28 cellular contexts compared by ENCODE assay signal in the genomic region with DNA sequence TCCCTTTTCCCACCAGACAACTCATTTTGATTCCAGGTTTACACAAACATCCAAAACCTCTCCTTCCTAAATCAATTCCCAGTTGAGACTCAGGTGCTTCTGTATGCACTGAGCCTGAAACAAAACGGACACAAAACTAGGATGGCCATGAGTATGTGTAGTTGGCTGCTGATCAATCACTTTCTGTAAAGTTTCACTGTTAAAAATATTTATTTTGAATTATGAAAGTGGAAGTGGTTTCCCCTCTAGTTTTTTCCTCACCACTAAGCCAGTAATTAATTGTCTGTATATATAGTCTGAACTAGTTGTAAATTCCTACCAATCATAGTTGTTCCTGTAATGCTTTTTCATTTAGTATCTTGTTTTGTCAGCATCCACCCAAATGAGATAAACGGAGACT. TPM values are rescaled to one million over a fixed set of nuclear protein-coding genes. Genes with fewer than 3 reads are reported as not detected.
DNase-seq lines count a peak whose midpoint lies in the region; ATAC-seq and TF ChIP-seq lines count a peak whose summit lies in the region.
"Had no signal": no experiment of that assay in that cellular context is flagged by ENCODE, and none has a peak within 500 bp of the region (broad histone marks: within the 10 kb centered on the region; RNA-seq: fewer than 3 reads in every experiment).

No MANE protein-coding gene starts in this region.

- peak; percentile 15 for DNase-seq in GM12865 (ENCODE audit: low read depth)
- DNase-seq in GM20000 (ENCODE audit: low spot score): peak; percentile 16
- no peak for DNase-seq in immature natural killer cell
- DNase-seq in HUDEP-2 (lab: John Stamatoyannopoulos, UW; ENCODE audit: unreplicated experiment in 76 of 76): no peak
- DNase-seq in type B pancreatic cell (ENCODE audit: extremely low spot score, unreplicated experiment): no peak
- no peak for DNase-seq in activated CD8-positive, alpha-beta memory T cell treated with anti-CD3 and anti-CD28 coated beads, Interleukin-2, amount 10 ng/mL, durations not matched to agents 7 days and 5 days
- no peak for DNase-seq in osteoblast (ENCODE audit: insufficient read length, low spot score, missing footprints)
- DNase-seq: AML-193; Caco-2; CD8-positive, alpha-beta T cell; GDM1; HCEC 1CT; IMR-90; KG1; NCI-H1092; NCI-H1436; NCI-H187 treated with DMSO at 0.1 percent for 48 hours; NCI-H2171 treated with DMSO at 0.1 percent for 48 hours; NCI-H446; NCI-H524 treated with DMSO at 0.1 percent for 48 hours; NCI-H774; NK-92 treated with Interleukin-12 subunit alpha and Interleukin-12 subunit beta, amount 100 ng/mL, for 24 hours; SK-N-SH; SW 1271 had no signal

- H3K4me3 ChIP-seq in GM12865 (ENCODE audit: low read depth, low read length) (no peak overlapping the region), OCI-LY3 (ENCODE audit: low read length) (no peak overlapping the region; the same call in 1 of the 2 replicates), osteoblast (ENCODE audit: insufficient read depth, low read length) (no peak overlapping the region)
- H3K4me3 ChIP-seq: A549 had no signal

- no peak overlapping the region for H3K9ac ChIP-seq in OCI-LY3 (ENCODE audit: low read length)
- H3K9ac ChIP-seq: SK-N-SH had no signal

- H3K4me2 ChIP-seq in OCI-LY3 (ENCODE audit: low read length) (peak overlapping the region; percentile 48), osteoblast (ENCODE audit: insufficient read depth, low read length) (no peak overlapping the region)
- H3K4me2 ChIP-seq: A549, SK-N-SH had no signal

- peaks cover 0 to 10% (median 6%) of the 10 kb centered on the region in 3 donors for H3K36me3 Mint-ChIP-seq in immature natural killer cell
- no peaks in the 10 kb centered on the region for H3K36me3 Mint-ChIP-seq in type B pancreatic cell
- H3K36me3 Mint-ChIP-seq in activated CD8-positive, alpha-beta memory T cell treated with anti-CD3 and anti-CD28 coated beads, Interleukin-2, amount 10 ng/mL, durations not matched to agents 7 days and 5 days: peaks cover 2% of the 10 kb centered on the region
- H3K36me3 Mint-ChIP-seq: CD8-positive, alpha-beta T cell had no signal

- CTCF ChIA-PET in activated CD8-positive, alpha-beta memory T cell treated with anti-CD3 and anti-CD28 coated beads, Interleukin-2, amount 10 ng/mL, durations not matched to agents 7 days and 5 days (lab: Charles Lee): interaction anchor here (2.3 kb wide), 1 partner anchor 149 kb away, joined by 7 read pairs; no protein-coding TSS in a partner anchor

- H3K4me1 ChIP-seq in OCI-LY3 (ENCODE audit: low read length) (peaks cover 33% of the 10 kb centered on the region), osteoblast (ENCODE audit: insufficient read depth, low read length) (peaks cover 18% of the 10 kb centered on the region)
- H3K4me1 ChIP-seq: A549, Caco-2 had no signal

- H3K27ac Mint-ChIP-seq in immature natural killer cell: peak overlapping the region in 4 of 6 donors; percentile 17 to 39 (median 26)
- H3K27ac Mint-ChIP-seq in type B pancreatic cell: no peak overlapping the region
- no peak overlapping the region for H3K27ac Mint-ChIP-seq in activated CD8-positive, alpha-beta memory T cell treated with anti-CD3 and anti-CD28 coated beads, Interleukin-2, amount 10 ng/mL, durations not matched to agents 7 days and 5 days
- H3K27ac Mint-ChIP-seq: CD8-positive, alpha-beta T cell; T-helper 1 cell treated with Interleukin-12 subunit alpha and Interleukin-12 subunit beta and Interleukin-4 antibody, amounts not matched to agents 30 μg/mL and 1 μg/mL, for 36 hours had no signal

- no peaks in the 10 kb centered on the region for H3K27me3 ChIP-seq in OCI-LY3 (ENCODE audit: low read depth, low read length)
- no peaks in the 10 kb centered on the region for H3K27me3 ChIP-seq in osteoblast (ENCODE audit: insufficient read depth, low read length)

- H2AFZ ChIP-seq in OCI-LY3 (ENCODE audit: low read depth, low read length): no peak overlapping the region
- no peak overlapping the region for H2AFZ ChIP-seq in osteoblast (ENCODE audit: low read length)

- no peak overlapping the region for H3K4me3 Mint-ChIP-seq in immature natural killer cell
- H3K4me3 Mint-ChIP-seq in type B pancreatic cell: no peak overlapping the region
- no peak overlapping the region for H3K4me3 Mint-ChIP-seq in activated CD8-positive, alpha-beta memory T cell treated with anti-CD3 and anti-CD28 coated beads, Interleukin-2, amount 10 ng/mL, durations not matched to agents 7 days and 5 days
- H3K4me3 Mint-ChIP-seq: CD8-positive, alpha-beta T cell; T-helper 1 cell treated with Interleukin-12 subunit alpha and Interleukin-12 subunit beta and Interleukin-4 antibody, amounts not matched to agents 30 μg/mL and 1 μg/mL, for 36 hours had no signal

- H3K27me3 Mint-ChIP-seq in immature natural killer cell (ENCODE audit: low read depth in 3 of 3) (peaks cover 0 to 2% (median 0%) of the 10 kb centered on the region in 3 donors), type B pancreatic cell (no peaks in the 10 kb centered on the region)
- no peaks in the 10 kb centered on the region for H3K27me3 Mint-ChIP-seq in activated CD8-positive, alpha-beta memory T cell treated with anti-CD3 and anti-CD28 coated beads, Interleukin-2, amount 10 ng/mL, durations not matched to agents 7 days and 5 days

- ATAC-seq in activated CD8-positive, alpha-beta memory T cell treated with anti-CD3 and anti-CD28 coated beads, Interleukin-2, amount 10 ng/mL, durations not matched to agents 7 days and 5 days: no peak
- ATAC-seq: A549; CD8-positive, alpha-beta T cell had no signal

- peaks cover 23 to 49% of the 10 kb centered on the region in 2 donors for H3K4me1 Mint-ChIP-seq in immature natural killer cell
- peaks cover 11% of the 10 kb centered on the region for H3K4me1 Mint-ChIP-seq in type B pancreatic cell (ENCODE audit: unreplicated experiment)
- H3K4me1 Mint-ChIP-seq in activated CD8-positive, alpha-beta memory T cell treated with anti-CD3 and anti-CD28 coated beads, Interleukin-2, amount 10 ng/mL, durations not matched to agents 7 days and 5 days: peaks cover 15% of the 10 kb centered on the region

- H3K9me3 Mint-ChIP-seq in immature natural killer cell (no peaks in the 10 kb centered on the region), type B pancreatic cell (no peaks in the 10 kb centered on the region)
- no peaks in the 10 kb centered on the region for H3K9me3 Mint-ChIP-seq in activated CD8-positive, alpha-beta memory T cell treated with anti-CD3 and anti-CD28 coated beads, Interleukin-2, amount 10 ng/mL, durations not matched to agents 7 days and 5 days (ENCODE audit: low read depth)
- H3K9me3 Mint-ChIP-seq: CD8-positive, alpha-beta T cell; T-helper 1 cell treated with Interleukin-12 subunit alpha and Interleukin-12 subunit beta and Interleukin-4 antibody, amounts not matched to agents 30 μg/mL and 1 μg/mL, for 36 hours had no signal

- H3K9me3 ChIP-seq in OCI-LY3 (ENCODE audit: insufficient read depth, low read length) (no peaks in the 10 kb centered on the region), osteoblast (ENCODE audit: low read depth, low read length) (no peaks in the 10 kb centered on the region)
- H3K9me3 ChIP-seq: A549, Caco-2, SK-N-SH had no signal

- H4K20me1 ChIP-seq in OCI-LY3 (ENCODE audit: insufficient read depth, low read length) (no peaks in the 10 kb centered on the region; the same call in 1 of the 2 replicates), osteoblast (ENCODE audit: insufficient read depth, low read length) (peaks cover 9% of the 10 kb centered on the region)

- H3K36me3 ChIP-seq in OCI-LY3 (replicated peaks; ENCODE audit: low read depth, low read length): no peaks in the 10 kb centered on the region
- H3K36me3 ChIP-seq in osteoblast (ENCODE audit: insufficient read depth, low read length): no peaks in the 10 kb centered on the region

- TF ChIP-seq CTCF in GM12865 (IDR thresholded peaks at IDR 0.05; ENCODE audit: insufficient read depth, low read depth, low read length, missing control alignments) (no peak), GM20000 (IDR thresholded peaks at IDR 0.05; ENCODE audit: extremely low read depth, missing control alignments) (no peak), OCI-LY3 (IDR thresholded peaks at IDR 0.05; ENCODE audit: low read depth, low read length) (no peak), type B pancreatic cell (conservative IDR thresholded peaks at IDR 0.05) (no peak), osteoblast (IDR thresholded peaks at IDR 0.05; ENCODE audit: extremely low read depth, low read depth, low read length) (no peak)

- H3K27ac ChIP-seq in OCI-LY3 (ENCODE audit: low read length) (no peak overlapping the region), osteoblast (ENCODE audit: low read depth, low read length) (no peak overlapping the region)
- H3K27ac ChIP-seq: A549, C4-2B had no signal

- no peaks in the 10 kb centered on the region for H3K79me2 ChIP-seq in OCI-LY3 (ENCODE audit: low read length)
- H3K79me2 ChIP-seq in osteoblast (ENCODE audit: insufficient read depth, low read length): peaks cover 53% of the 10 kb centered on the region

RNA-seq across cellular contexts. Expression of gene TSPAN3, which starts 51.7 kb away (rescaled TPM):
- 100 to 1,000 TPM in 2 of 3 donors, 10 to 100 TPM in 1; 96.3 to 145 (median 105) TPM for polyA plus RNA-seq in immature natural killer cell
- total RNA-seq in type B pancreatic cell (ENCODE audit: low replicate concordance) (288 and 377 TPM in 2 replicates), osteoblast (203 and 235 TPM in 2 replicates)
- total RNA-seq in activated CD8-positive, alpha-beta memory T cell treated with anti-CD3 and anti-CD28 coated beads, Interleukin-2, amount 10 ng/mL, durations not matched to agents 7 days and 5 days: 10 to 100 TPM; 20.9 to 29.4 TPM

Comparison
In these comparisons a context has a peak if more than half of its experiments do, and no peak if none do; other contexts are left out.
1. DNase-seq: peak in GM12865 (single experiment) and GM20000 (single experiment); none in immature natural killer cell (0 of 3), HUDEP-2 (0 of 76), type B pancreatic cell (single experiment), activated CD8-positive, alpha-beta memory T cell treated with anti-CD3 and anti-CD28 coated beads, Interleukin-2, amount 10 ng/mL, durations not matched to agents 7 days and 5 days (single experiment) and osteoblast (single experiment).
2. H3K27ac Mint-ChIP-seq: peak in immature natural killer cell (4 of 6); none in type B pancreatic cell (single experiment) and activated CD8-positive, alpha-beta memory T cell treated with anti-CD3 and anti-CD28 coated beads, Interleukin-2, amount 10 ng/mL, durations not matched to agents 7 days and 5 days (single experiment).